Comparison of ENCODE assay signal across 11 cellular contexts in genomic region chr12:131720241-131720640, GRCh38.
"Had no signal": no experiment of that assay in that cellular context is flagged by ENCODE, and none has a peak within 500 bp of the region (broad histone marks: within the 10 kb centered on the region; RNA-seq: fewer than 3 reads in every experiment).

No MANE protein-coding gene starts in this region.

- H3K9me3 ChIP-seq: pancreas, tibial artery, vagina had no signal

- H3K4me3 ChIP-seq: coronary artery, lung, pancreas, tibial artery, vagina had no signal

- DNase-seq: activated T-cell treated with anti-CD3 and anti-CD28 coated beads for 4 hours; left cardiac atrium; naive thymus-derived CD4-positive, alpha-beta T cell; pancreas; stimulated activated CD4-positive, alpha-beta T cell treated with anti-CD3 and anti-CD28 coated beads, Interleukin-12 subunit alpha, Interleukin-12 subunit beta, amount 100 ng/mL, for 4 hours; stimulated activated CD4-positive, alpha-beta T cell treated with anti-CD3 and anti-CD28 coated beads, Interleukin-2, amount 100 ng/mL, for 24 hours; tibial artery had no signal

- H3K27me3 ChIP-seq: pancreas, tibial artery, vagina had no signal

- H3K27ac ChIP-seq: coronary artery, pancreas, tibial artery, vagina had no signal

- ATAC-seq: activated CD4-positive, CD25-positive, alpha-beta regulatory T cell treated with anti-CD3 and anti-CD28 coated beads, Interleukin-2, amount 50 U/mL, for 24 hours; left cardiac atrium; naive thymus-derived CD4-positive, alpha-beta T cell; pancreas had no signal

- H3K4me1 ChIP-seq: pancreas, tibial artery, vagina had no signal
